ENCODE assay signal across 1 cellular context in the genomic region with DNA sequence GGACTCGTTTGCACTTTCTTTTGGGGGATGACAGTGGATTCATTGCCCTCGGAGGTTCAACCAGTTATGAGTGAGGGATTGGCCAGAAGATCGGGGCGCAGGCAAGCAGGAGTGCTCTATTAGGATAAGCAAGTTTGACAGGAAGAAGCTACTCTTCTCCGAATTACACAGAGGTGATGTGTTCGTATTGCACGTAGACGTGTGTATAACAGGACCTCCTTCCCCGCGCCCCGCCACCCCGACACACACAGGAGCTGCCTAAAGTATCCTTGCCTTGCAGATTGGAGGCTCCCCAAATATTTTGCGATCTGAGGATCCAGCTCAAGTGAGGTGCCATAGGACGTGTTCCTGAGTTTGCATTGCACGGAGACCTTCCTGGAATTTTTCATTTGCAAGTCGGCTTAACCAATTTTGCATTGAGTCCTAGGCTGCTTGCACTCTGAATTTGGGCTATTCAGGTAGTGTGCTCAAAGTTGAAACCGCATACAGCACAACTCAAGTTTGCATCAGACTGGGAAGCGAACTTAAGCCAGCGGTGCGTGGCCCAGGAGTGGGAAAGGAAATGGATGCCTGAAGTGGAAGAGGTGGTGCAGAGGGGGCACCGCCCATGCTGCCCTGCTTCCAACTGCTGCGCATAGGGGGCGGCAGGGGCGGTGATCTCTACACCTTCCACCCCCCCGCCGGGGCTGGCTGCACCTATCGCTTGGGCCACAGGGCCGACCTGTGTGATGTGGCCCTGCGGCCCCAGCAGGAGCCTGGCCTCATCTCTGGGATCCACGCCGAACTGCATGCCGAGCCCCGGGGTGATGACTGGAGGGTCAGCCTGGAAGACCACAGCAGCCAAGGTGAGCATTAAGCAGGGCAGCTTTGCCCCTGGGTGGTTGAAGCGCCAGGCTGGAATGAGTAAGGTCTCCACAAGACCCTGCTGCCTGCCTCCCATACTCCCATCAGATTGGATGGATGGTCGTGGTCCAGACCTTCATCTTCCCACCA.
TF ChIP-seq lines count a peak whose summit lies in the region.

No MANE protein-coding gene starts in this region.

TF ChIP-seq in endothelial cell of umbilical vein, 7 proteins besides CTCF, POLR2A, EP300 and RAD21:
- TF ChIP-seq GATA2 (IDR thresholded peaks at IDR 0.05; ENCODE audit: insufficient read depth, insufficient read length, low read depth, low read length): no peak
- TF ChIP-seq JUN (IDR thresholded peaks at IDR 0.05; ENCODE audit: borderline replicate concordance, insufficient read depth, insufficient read length, low read depth): no peak
- no peak for TF ChIP-seq POLR2AphosphoS5 (IDR thresholded peaks at IDR 0.05; ENCODE audit: insufficient read depth, low read depth, low read length)
- TF ChIP-seq FOS (IDR thresholded peaks at IDR 0.05; ENCODE audit: borderline replicate concordance, insufficient read depth, low read length): no peak
- TF ChIP-seq, protein P1, sequence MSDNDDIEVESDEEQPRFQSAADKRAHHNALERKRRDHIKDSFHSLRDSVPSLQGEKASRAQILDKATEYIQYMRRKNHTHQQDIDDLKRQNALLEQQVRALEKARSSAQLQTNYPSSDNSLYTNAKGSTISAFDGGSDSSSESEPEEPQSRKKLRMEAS (IDR thresholded peaks at IDR 0.05; ENCODE audit: insufficient read depth, insufficient read length): no peak
- no peak for TF ChIP-seq EZH2 (IDR thresholded peaks at IDR 0.05; ENCODE audit: borderline replicate concordance, low read depth, low read length, severe bottlenecking)
- TF ChIP-seq MYC (IDR thresholded peaks at IDR 0.05; ENCODE audit: low read depth, low read length): no peak
